ENCODE assay signal across 20 cellular contexts in the genomic region with DNA sequence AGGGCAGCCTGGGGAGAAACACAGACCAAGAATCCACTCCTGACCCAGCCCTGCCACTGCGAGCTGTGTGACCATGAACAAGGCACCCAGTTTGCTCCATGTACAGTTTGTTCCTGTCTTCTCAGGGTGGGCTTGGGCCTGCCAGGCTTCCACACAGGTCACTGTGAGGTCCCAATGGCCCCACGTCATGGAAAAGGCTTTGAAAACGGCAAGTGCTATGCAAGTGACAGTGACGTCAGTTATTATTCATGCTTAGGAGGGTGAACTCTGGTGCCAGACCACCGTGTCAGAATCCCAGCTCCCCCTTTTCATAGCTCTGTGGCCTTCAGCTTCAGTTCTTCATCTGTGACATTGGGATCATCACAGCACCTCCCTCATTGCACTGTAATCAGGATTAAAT.
DNase-seq lines count a peak whose midpoint lies in the region; ATAC-seq and TF ChIP-seq lines count a peak whose summit lies in the region.
"Had no signal": no experiment of that assay in that cellular context is flagged by ENCODE, and none has a peak within 500 bp of the region (broad histone marks: within the 10 kb centered on the region; RNA-seq: fewer than 3 reads in every experiment).

No MANE protein-coding gene starts in this region.

- no peak overlapping the region for H3K4me2 ChIP-seq in trophoblast cell (ENCODE audit: low read length)

- H3K9me3 ChIP-seq in right atrium auricular region (no peaks in the 10 kb centered on the region), prostate gland (no peaks in the 10 kb centered on the region), upper lobe of left lung (no peaks in the 10 kb centered on the region), trophoblast cell (ENCODE audit: insufficient read depth, low read depth, low read length) (no peaks in the 10 kb centered on the region)
- H3K9me3 ChIP-seq: Caco-2 had no signal

- ATAC-seq in upper lobe of left lung (ENCODE audit: low FRiP score in 2 of 2), result no peak
- ATAC-seq: activated naive CD4-positive, alpha-beta T cell treated with anti-CD3 and anti-CD28 coated beads, Interleukin-2, amount 50 U/mL, for 72 hours; stimulated activated naive B cell treated with anti-CD40 and anti-IgM and Interleukin-4, amounts not matched to agents 10 μg/mL and 1 μg/mL and 100 μg/mL, for 72 hours; T-cell had no signal

- no peak overlapping the region for H3K23ac ChIP-seq in trophoblast cell (ENCODE audit: low read length)

- H3K27ac ChIP-seq in cingulate gyrus (ENCODE audit: low read depth, low read length), result peak overlapping the region; percentile 42
- H3K27ac ChIP-seq in right atrium auricular region, result peak overlapping the region; percentile 96 to 99
- peak overlapping the region; percentile 91 to 92 for H3K27ac ChIP-seq in prostate gland
- peak overlapping the region; percentile 89 to 95 (median 90) for H3K27ac ChIP-seq in upper lobe of left lung
- H3K27ac ChIP-seq in trophoblast cell (ENCODE audit: low read depth, low read length), result no peak overlapping the region
- H3K27ac ChIP-seq: RWPE1 had no signal

- no peak for TF ChIP-seq CTCF in right atrium auricular region (IDR thresholded peaks at IDR 0.05)
- TF ChIP-seq CTCF in prostate gland (IDR thresholded peaks at IDR 0.05), result no peak
- no peak for TF ChIP-seq CTCF in upper lobe of left lung (IDR thresholded peaks at IDR 0.05)

- 61% methylated on average over 5 of the region's 5 CpGs for WGBS in prostate gland
- WGBS in upper lobe of left lung, 2 donors, result 70 to 84% methylated on average over 2 to 5 of the region's 5 CpGs
- no CpG with 5 or more reads among the region's 5 CpGs for WGBS in trophoblast cell (ENCODE audit: extremely low coverage, insufficient coverage, insufficient read length)

- no peak overlapping the region for H2AFZ ChIP-seq in trophoblast cell (ENCODE audit: insufficient read depth, low read length, poor library complexity)

- no peak overlapping the region for H3K4me3 ChIP-seq in right atrium auricular region
- no peak overlapping the region for H3K4me3 ChIP-seq in prostate gland
- H3K4me3 ChIP-seq in upper lobe of left lung, result no peak overlapping the region
- no peak overlapping the region for H3K4me3 ChIP-seq in trophoblast cell (ENCODE audit: low read depth, low read length)

- no peak overlapping the region for H3K18ac ChIP-seq in trophoblast cell (ENCODE audit: low read length)

- H4K12ac ChIP-seq in trophoblast cell (ENCODE audit: low read depth, low read length), result no peak overlapping the region

- no peak for DNase-seq in right atrium auricular region (ENCODE audit: low spot score)
- no peak for DNase-seq in prostate gland (ENCODE audit: low spot score)
- no peak for DNase-seq in upper lobe of left lung
- DNase-seq in NCI-H82 treated with DMSO at 0.1 percent for 48 hours (lab: John Stamatoyannopoulos, UW; ENCODE audit: unreplicated experiment), result no peak
- DNase-seq in trophoblast cell, result no peak
- DNase-seq in NCI-H1694 (lab: John Stamatoyannopoulos, UW), result no peak
- no peak for DNase-seq in activated effector memory CD4-positive, alpha-beta T cell treated with anti-CD3 and anti-CD28 coated beads, Interleukin-2, amount 50 U/mL, for 16 hours
- DNase-seq: activated CD4-positive, alpha-beta memory T cell treated with anti-CD3 and anti-CD28 coated beads for 36 hours; activated T-cell treated with anti-CD3 and anti-CD28 coated beads, Interleukin-2, amount 50 U/mL, for 24 hours; Caco-2; effector CD4-positive, alpha-beta T cell; EL; hippocampal formation; MM.1S; NCI-H187; stimulated activated naive B cell treated with anti-CD40 and anti-IgM and Interleukin-4, amounts not matched to agents 10 μg/mL and 1 μg/mL and 100 μg/mL, for 72 hours; T-cell had no signal

- no peak overlapping the region for H2BK120ac ChIP-seq in trophoblast cell (ENCODE audit: insufficient read depth, low read length, poor library complexity)

- no peak overlapping the region for H2BK12ac ChIP-seq in trophoblast cell (ENCODE audit: low read length)

- H3K4me1 ChIP-seq in right atrium auricular region (peaks cover 0 to 100% of the 10 kb centered on the region in 2 donors), prostate gland (replicated peaks) (peaks cover 32% of the 10 kb centered on the region), upper lobe of left lung (peaks cover 98 to 100% (median 99%) of the 10 kb centered on the region in 4 donors), trophoblast cell (ENCODE audit: control insufficient read depth in 1 of 2, insufficient read depth in 2 of 2, low read length in 2 of 2) (peaks cover 13 to 19% of the 10 kb centered on the region in 2 experiments)
- H3K4me1 ChIP-seq: Caco-2 had no signal

- H3K36me3 ChIP-seq in right atrium auricular region (peaks cover 41% of the 10 kb centered on the region), prostate gland (peaks cover 0 to 5% of the 10 kb centered on the region in 2 donors), upper lobe of left lung (peaks cover 0 to 43% (median 0%) of the 10 kb centered on the region in 4 donors), trophoblast cell (ENCODE audit: control insufficient read depth in 1 of 2, insufficient read depth in 2 of 2, low read length in 2 of 2) (no peaks in the 10 kb centered on the region)

- H3K79me1 ChIP-seq in trophoblast cell (ENCODE audit: low read length), result peaks cover 6% of the 10 kb centered on the region

- no peak overlapping the region for H2AK5ac ChIP-seq in trophoblast cell (ENCODE audit: low read length)

- no peak overlapping the region for H3K14ac ChIP-seq in trophoblast cell (ENCODE audit: low read length)

- H3K27me3 ChIP-seq in right atrium auricular region (no peaks in the 10 kb centered on the region), prostate gland (replicated peaks; ENCODE audit: insufficient read depth) (no peaks in the 10 kb centered on the region), upper lobe of left lung (no peaks in the 10 kb centered on the region), trophoblast cell (ENCODE audit: insufficient read depth, low read length) (no peaks in the 10 kb centered on the region)

- no peak overlapping the region for H4K8ac ChIP-seq in trophoblast cell (ENCODE audit: low read depth, low read length)

- no peak overlapping the region for H2BK5ac ChIP-seq in trophoblast cell (ENCODE audit: low read depth, low read length, poor library complexity)

- no peak overlapping the region for H3K9ac ChIP-seq in trophoblast cell (ENCODE audit: low read length)

- TF ChIP-seq POLR2A in prostate gland (IDR thresholded peaks at IDR 0.05) (no peak), upper lobe of left lung (IDR thresholded peaks at IDR 0.05) (no peak)

- no peak overlapping the region for H3K4ac ChIP-seq in trophoblast cell (ENCODE audit: low read depth, low read length)

- no peak overlapping the region for H4K91ac ChIP-seq in trophoblast cell (ENCODE audit: low read depth, low read length)

- H3K79me2 ChIP-seq in trophoblast cell (ENCODE audit: control insufficient read depth, insufficient read depth, low read length, poor library complexity), result no peaks in the 10 kb centered on the region

- intact Hi-C loops in prostate gland (cut with DNase I), result no loop called here

- peak; percentile 27 to 92 (median 52) for TF ChIP-seq EP300 in upper lobe of left lung (IDR thresholded peaks at IDR 0.05)
